20 cellular contexts compared by ENCODE assay signal in genomic region chr2:69217333-69218080, GRCh38.
DNase-seq lines count a peak whose midpoint lies in the region; ATAC-seq and TF ChIP-seq lines count a peak whose summit lies in the region.
"Had no signal": no experiment of that assay in that cellular context is flagged by ENCODE, and none has a peak within 500 bp of the region (broad histone marks: within the 10 kb centered on the region; RNA-seq: fewer than 3 reads in every experiment).

No MANE protein-coding gene starts in this region.

- no peaks in the 10 kb centered on the region for H3K27me3 ChIP-seq in SK-N-SH (ENCODE audit: insufficient read depth)
- H3K27me3 ChIP-seq in thoracic aorta (replicated peaks; ENCODE audit: insufficient read depth) = no peaks in the 10 kb centered on the region
- H3K27me3 ChIP-seq: upper lobe of right lung had no signal

- ATAC-seq in thoracic aorta (ENCODE audit: insufficient number of reproducible peaks, low FRiP score, low read depth) (no peak), HG02678 (IDR thresholded peaks at IDR 0.05; ENCODE audit: unreplicated experiment) (no peak)
- ATAC-seq: activated CD4-positive, alpha-beta T cell treated with anti-CD3 and anti-CD28 coated beads for 36 hours; activated naive CD4-positive, alpha-beta T cell treated with anti-CD3 and anti-CD28 coated beads, Interleukin-2, amount 50 U/mL, for 72 hours; CD8-positive, alpha-beta T cell; left colon; upper lobe of right lung had no signal

- POLR2A ChIA-PET in SK-N-SH (lab: Yijun Ruan, JAX) = no interaction called here

- H4K20me1 ChIP-seq in SK-N-SH (ENCODE audit: insufficient read depth) = no peaks in the 10 kb centered on the region

- H3K4me1 ChIP-seq in SK-N-SH (ENCODE audit: control insufficient read depth in 1 of 2, insufficient read depth in 2 of 2, low read depth in 1 of 2, low read length in 1 of 2) (peaks cover 28 to 44% of the 10 kb centered on the region in 2 experiments), thoracic aorta (ENCODE audit: control insufficient read depth in 1 of 2, low read depth in 2 of 2) (peaks cover 34 to 81% of the 10 kb centered on the region in 2 donors)
- H3K4me1 ChIP-seq: upper lobe of right lung had no signal

- H3F3A ChIP-seq in SK-N-SH (replicated peaks; ENCODE audit: insufficient read depth) = peaks cover 15% of the 10 kb centered on the region

- H3K4me3 ChIP-seq in SK-N-SH (ENCODE audit: low read depth in 2 of 2, low read length in 1 of 2) (no peak overlapping the region), thoracic aorta (no peak overlapping the region)
- H3K4me3 ChIP-seq: upper lobe of right lung had no signal

- TF ChIP-seq CTCF in SK-N-SH (IDR thresholded peaks at IDR 0.05) (no peak), thoracic aorta (IDR thresholded peaks at IDR 0.05) (no peak)

- CTCF ChIA-PET in SK-N-SH (lab: Yijun Ruan, JAX) = interaction anchor here (0.6 to 2.0 kb wide), 3 partner anchors 10 to 90 kb away, joined by 3 to 17 read pairs (median 3); no protein-coding TSS in a partner anchor

- H3K36me3 ChIP-seq in SK-N-SH (replicated peaks in 1 of 2; ENCODE audit: control insufficient read depth in 1 of 2, insufficient read depth in 2 of 2, low read length in 1 of 2) = peaks cover 13 to 18% of the 10 kb centered on the region in 2 experiments
- no peaks in the 10 kb centered on the region for H3K36me3 ChIP-seq in thoracic aorta
- H3K36me3 ChIP-seq: upper lobe of right lung had no signal

- H3K9me3 ChIP-seq in SK-N-SH = no peaks in the 10 kb centered on the region
- H3K9me3 ChIP-seq in thoracic aorta = no peaks in the 10 kb centered on the region
- H3K9me3 ChIP-seq: upper lobe of right lung had no signal

- no peak overlapping the region for H2AFZ ChIP-seq in SK-N-SH (ENCODE audit: low read depth)

- no peak; the same call in 1 of the 2 replicates for TF ChIP-seq RAD21 in SK-N-SH (IDR thresholded peaks at IDR 0.05; ENCODE audit: low read length)

- H3K9ac ChIP-seq in SK-N-SH = no peak overlapping the region

- peak overlapping the region; percentile 76 to 83; a peak in 3 of 4 replicates for H3K27ac ChIP-seq in SK-N-SH (ENCODE audit: low read depth in 2 of 2, low read length in 1 of 2)
- peak overlapping the region; percentile 25 to 47 for H3K27ac ChIP-seq in thoracic aorta
- H3K27ac ChIP-seq: upper lobe of right lung had no signal

- H3K79me2 ChIP-seq in SK-N-SH (ENCODE audit: insufficient read depth) = no peaks in the 10 kb centered on the region; the same call in 1 of the 2 replicates

- TF ChIP-seq EP300 in SK-N-SH (IDR thresholded peaks at IDR 0.05; ENCODE audit: borderline replicate concordance in 1 of 2, low read depth in 1 of 2, low read length in 1 of 2) = no peak; a peak in 1 of 4 replicates

- DNase-seq in NCI-H526 (lab: John Stamatoyannopoulos, UW) = peak; percentile 4 to 12
- DNase-seq in NCI-H526 treated with DMSO at 0.1 percent for 48 hours (lab: John Stamatoyannopoulos, UW) = no peak
- DNase-seq in NCI-H2107 treated with DMSO at 0.1 percent for 48 hours (lab: John Stamatoyannopoulos, UW; ENCODE audit: unreplicated experiment) = peak; percentile 93
- no peak for DNase-seq in SK-N-SH
- no peak for DNase-seq in thoracic aorta (ENCODE audit: low spot score)
- no peak for DNase-seq in NOMO-1 (lab: John Stamatoyannopoulos, UW; ENCODE audit: unreplicated experiment in 2 of 2)
- no peak for DNase-seq in activated CD4-positive, CD25-positive, alpha-beta regulatory T cell (lab: John Stamatoyannopoulos, UW)
- DNase-seq: activated CD4-positive, alpha-beta T cell treated with anti-CD3 and anti-CD28 coated beads for 36 hours; AML-193; aorta; CD8-positive, alpha-beta T cell; head of caudate nucleus; left colon; NCI-H2081 treated with DMSO at 0.1 percent for 48 hours; nephron progenitor cell; posterior cingulate gyrus; SIG-M5; upper lobe of right lung had no signal

- no peaks in the 10 kb centered on the region for H3K9me2 ChIP-seq in SK-N-SH

- no peak overlapping the region for H3K4me2 ChIP-seq in SK-N-SH

- WGBS in SK-N-SH (ENCODE audit: low lambda C conversion rate) = 89% methylated on average over 4 of the region's 4 CpGs

TF ChIP-seq in SK-N-SH, 30 proteins besides CTCF, POLR2A, EP300 and RAD21:
- no peak for TF ChIP-seq NRF1 (IDR thresholded peaks at IDR 0.05; ENCODE audit: low read depth, low read length)
- no peak for TF ChIP-seq MAX (IDR thresholded peaks at IDR 0.05; ENCODE audit: low read depth)
- TF ChIP-seq IRF3 (IDR thresholded peaks at IDR 0.05; ENCODE audit: low read depth, low read length) = no peak
- no peak for TF ChIP-seq RCOR1 (IDR thresholded peaks at IDR 0.05; ENCODE audit: low read length)
- no peak for TF ChIP-seq USF2 (IDR thresholded peaks at IDR 0.05; ENCODE audit: borderline replicate concordance, low read depth, low read length)
- TF ChIP-seq NFIC (IDR thresholded peaks at IDR 0.05; ENCODE audit: borderline replicate concordance) = no peak
- TF ChIP-seq FOXJ3 (CRISPR knock-in tag; IDR thresholded peaks at IDR 0.05) = no peak
- no peak for TF ChIP-seq POLR2AphosphoS5 (IDR thresholded peaks at IDR 0.05; ENCODE audit: low read depth, low read length)
- no peak for TF ChIP-seq GATA2 (CRISPR knock-in tag; IDR thresholded peaks at IDR 0.05)

Comparison
In these comparisons a context has a peak if more than half of its experiments do, and no peak if none do; other contexts are left out.
1. DNase-seq: peak in NCI-H526 (2 of 2) and NCI-H2107 treated with DMSO at 0.1 percent for 48 hours (single experiment); none in NCI-H526 treated with DMSO at 0.1 percent for 48 hours (single experiment), SK-N-SH (single experiment), thoracic aorta (single experiment), NOMO-1 (0 of 2) and activated CD4-positive, CD25-positive, alpha-beta regulatory T cell (0 of 4).